Comparison of ENCODE assay signal across 30 cellular contexts in the genomic region with DNA sequence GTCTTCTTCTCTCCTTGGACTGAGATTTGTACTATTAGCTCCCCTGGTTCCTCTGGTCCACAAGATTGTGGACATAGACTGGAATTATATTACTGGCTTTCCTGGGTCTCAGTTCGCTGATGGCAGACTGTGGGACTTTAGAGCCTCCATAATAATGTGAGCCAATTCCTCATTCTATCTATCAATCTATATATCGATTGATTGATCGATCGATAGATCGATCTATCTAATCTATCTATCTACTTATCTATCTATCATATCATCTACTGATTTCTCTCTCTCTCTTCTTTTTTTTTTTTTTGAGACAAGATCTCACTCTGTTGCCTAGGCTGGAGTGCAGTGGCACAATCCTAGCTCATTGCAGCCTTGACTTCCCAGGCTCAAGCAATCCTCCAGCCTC.
"Had no signal": no experiment of that assay in that cellular context is flagged by ENCODE, and none has a peak within 500 bp of the region (broad histone marks: within the 10 kb centered on the region; RNA-seq: fewer than 3 reads in every experiment).

No MANE protein-coding gene starts in this region.

- ATAC-seq: activated CD8-positive, alpha-beta memory T cell treated with anti-CD3 and anti-CD28 coated beads, Interleukin-2, amount 10 ng/mL, durations not matched to agents 7 days and 5 days; gastroesophageal sphincter; left cardiac atrium; left ventricle myocardium superior; pancreas; sciatic nerve had no signal

- H3K4me1 ChIP-seq: prostate gland had no signal

- H3K9me3 ChIP-seq: gastroesophageal sphincter, pancreas, prostate gland, thoracic aorta, vagina had no signal

- H3K27ac ChIP-seq: brain microvascular endothelial cell, coronary artery, dorsolateral prefrontal cortex, gastroesophageal sphincter, pancreas, prostate gland, skin epidermis, thoracic aorta, vagina had no signal

- H3K36me3 Mint-ChIP-seq: type B pancreatic cell had no signal

- DNase-seq: activated CD4-positive, alpha-beta memory T cell treated with anti-CD3 and anti-CD28 coated beads for 36 hours; activated CD4-positive, alpha-beta T cell treated with anti-CD3 and anti-CD28 coated beads, Interleukin-2, amount 10 ng/mL, durations not matched to agents 24 days and 14 days; activated CD4-positive, CD25-positive, alpha-beta regulatory T cell treated with anti-CD3 and anti-CD28 coated beads, Interleukin-2, amount 50 U/mL, for 72 hours; activated CD8-positive, alpha-beta memory T cell treated with anti-CD3 and anti-CD28 coated beads, Interleukin-2, amount 10 ng/mL, durations not matched to agents 7 days and 5 days; activated effector memory CD4-positive, alpha-beta T cell treated with Interleukin-2 at 50 U/mL for 16 hours; activated naive CD4-positive, alpha-beta T cell treated with anti-CD3 and anti-CD28 coated beads for 36 hours; amniotic stem cell; brain microvascular endothelial cell; dorsolateral prefrontal cortex; effector memory CD4-positive, alpha-beta T cell; hippocampal formation; left cardiac atrium; left ventricle myocardium superior; nucleus accumbens; retina; stimulated activated CD4-positive, alpha-beta T cell treated with anti-CD3 and anti-CD28 coated beads, Interleukin-12 subunit alpha, Interleukin-12 subunit beta, amount 100 ng/mL, for 4 hours; stimulated activated CD4-positive, alpha-beta T cell treated with anti-CD3 and anti-CD28 coated beads, Interleukin-4, amount 100 ng/mL, for 1 hour; T-helper 1 cell; T-helper 9 cell had no signal

- H3K9me3 Mint-ChIP-seq: activated CD4-positive, alpha-beta memory T cell treated with anti-CD3 and anti-CD28 coated beads for 36 hours; activated CD4-positive, alpha-beta T cell treated with anti-CD3 and anti-CD28 coated beads, Interleukin-2, amount 10 ng/mL, durations not matched to agents 24 days and 14 days; activated naive CD4-positive, alpha-beta T cell treated with anti-CD3 and anti-CD28 coated beads for 36 hours; neural crest cell; stimulated activated naive CD8-positive, alpha-beta T cell treated with anti-CD3 and anti-CD28 coated beads, Interleukin-15, Interleukin-2, amounts not matched to agents 100 ng/mL and 50 ng/mL, for 24 hours; type B pancreatic cell had no signal

- H3K27ac Mint-ChIP-seq: activated CD4-positive, alpha-beta memory T cell treated with anti-CD3 and anti-CD28 coated beads for 36 hours; activated CD8-positive, alpha-beta memory T cell treated with anti-CD3 and anti-CD28 coated beads, Interleukin-2, amount 10 ng/mL, durations not matched to agents 7 days and 5 days; activated naive CD4-positive, alpha-beta T cell treated with anti-CD3 and anti-CD28 coated beads for 36 hours; stimulated activated naive CD8-positive, alpha-beta T cell treated with anti-CD3 and anti-CD28 coated beads, Interleukin-15, Interleukin-2, amounts not matched to agents 100 ng/mL and 50 ng/mL, for 24 hours; type B pancreatic cell had no signal

- H3K4me3 Mint-ChIP-seq: activated CD4-positive, alpha-beta memory T cell treated with anti-CD3 and anti-CD28 coated beads for 36 hours; activated CD4-positive, alpha-beta T cell treated with anti-CD3 and anti-CD28 coated beads, Interleukin-2, amount 10 ng/mL, durations not matched to agents 24 days and 14 days; activated CD8-positive, alpha-beta memory T cell treated with anti-CD3 and anti-CD28 coated beads, Interleukin-2, amount 10 ng/mL, durations not matched to agents 7 days and 5 days; activated naive CD4-positive, alpha-beta T cell treated with anti-CD3 and anti-CD28 coated beads for 36 hours; neural crest cell; stimulated activated naive CD8-positive, alpha-beta T cell treated with anti-CD3 and anti-CD28 coated beads, Interleukin-15, Interleukin-2, amounts not matched to agents 100 ng/mL and 50 ng/mL, for 24 hours; type B pancreatic cell had no signal

- H3K4me3 ChIP-seq: coronary artery, dorsolateral prefrontal cortex, gastroesophageal sphincter, pancreas, prostate gland, skin epidermis, thoracic aorta, vagina had no signal

- H3K36me3 ChIP-seq: brain microvascular endothelial cell, gastroesophageal sphincter, pancreas, prostate gland, thoracic aorta, vagina had no signal

- H3K27me3 ChIP-seq: brain microvascular endothelial cell, dorsolateral prefrontal cortex, gastroesophageal sphincter, pancreas, vagina had no signal

- H3K27me3 Mint-ChIP-seq: activated CD4-positive, alpha-beta memory T cell treated with anti-CD3 and anti-CD28 coated beads for 36 hours; activated CD4-positive, alpha-beta T cell treated with anti-CD3 and anti-CD28 coated beads, Interleukin-2, amount 10 ng/mL, durations not matched to agents 24 days and 14 days; activated CD8-positive, alpha-beta memory T cell treated with anti-CD3 and anti-CD28 coated beads, Interleukin-2, amount 10 ng/mL, durations not matched to agents 7 days and 5 days; stimulated activated naive CD8-positive, alpha-beta T cell treated with anti-CD3 and anti-CD28 coated beads, Interleukin-15, Interleukin-2, amounts not matched to agents 100 ng/mL and 50 ng/mL, for 24 hours; type B pancreatic cell had no signal
